ENCODE assay signal across 10 cellular contexts in the genomic region with DNA sequence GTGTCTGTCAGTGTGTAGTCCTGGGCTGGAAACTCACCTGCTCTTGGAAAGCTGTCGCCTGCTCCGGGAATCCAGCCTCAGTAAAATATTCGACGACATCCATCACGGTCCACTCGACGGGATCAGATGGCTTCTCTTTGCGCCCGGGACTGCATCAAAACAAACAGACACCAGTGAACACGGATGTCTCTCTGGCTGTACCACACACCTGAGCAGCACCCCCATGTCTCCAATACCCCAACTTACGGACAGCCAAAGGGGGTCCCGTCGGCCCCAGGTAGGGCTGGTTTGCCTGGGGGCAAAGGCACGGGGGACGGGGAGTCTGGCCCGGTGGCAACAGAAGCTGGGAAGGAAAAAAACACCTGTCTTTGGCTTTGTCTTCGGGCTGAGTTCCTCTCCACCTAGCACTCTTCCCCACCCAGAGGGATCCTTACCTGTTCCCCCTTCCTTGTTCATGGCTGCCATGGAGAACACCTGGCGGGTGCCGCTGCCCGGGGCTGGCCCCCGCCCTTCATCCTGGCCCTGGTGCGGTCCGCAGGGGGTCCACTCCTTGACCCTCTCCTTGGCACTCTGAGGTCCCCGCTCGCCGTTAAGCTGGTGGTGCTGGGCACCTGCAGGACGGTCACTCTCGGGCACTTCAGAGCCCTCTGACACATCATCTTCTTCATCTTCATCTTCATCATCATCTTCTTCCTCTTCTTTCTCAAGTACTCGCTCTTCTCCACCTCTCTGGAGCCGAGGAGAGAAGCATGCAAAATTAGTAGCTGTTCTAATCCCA. TPM values are rescaled to one million over a fixed set of nuclear protein-coding genes. Genes with fewer than 3 reads are reported as not detected.
A peak's percentile ranks its signal among the peaks of the same experiment; 100 is the strongest.
DNase-seq lines count a peak whose midpoint lies in the region; FAIRE-seq and TF ChIP-seq lines count a peak whose summit lies in the region.
"Had no signal": no experiment of that assay in that cellular context is flagged by ENCODE, and none has a peak within 500 bp of the region (broad histone marks: within the 10 kb centered on the region; RNA-seq: fewer than 3 reads in every experiment).

No MANE protein-coding gene starts in this region.

- peaks cover 0 to 11% (median 5%) of the 10 kb centered on the region in 3 donors for H3K9me3 ChIP-seq in esophagus squamous epithelium

- CTCF ChIA-PET in RWPE1 (lab: Yijun Ruan, JAX): interaction anchor here (0.5 to 0.6 kb wide), 3 partner anchors 30 to 259 kb away, joined by 3 to 4 read pairs (median 3); no protein-coding TSS in a partner anchor

- H3K27ac ChIP-seq in RWPE1 (peak overlapping the region; percentile 92), esophagus squamous epithelium (peak overlapping the region in 2 of 4 donors; percentile 96 to 98)

- H3K36me3 ChIP-seq in esophagus squamous epithelium: peaks cover 0 to 26% (median 5%) of the 10 kb centered on the region in 3 donors

- POLR2A ChIA-PET in RWPE1 (lab: Yijun Ruan, JAX; ENCODE audit: low non-redundant PET): no interaction called here

- TF ChIP-seq POLR2A in esophagus squamous epithelium (IDR thresholded peaks at IDR 0.05): no peak

- WGBS in esophagus squamous epithelium, 2 donors: 77 to 83% methylated on average over 25 to 26 of the region's 30 CpGs

- peaks cover 10 to 24% (median 11%) of the 10 kb centered on the region in 3 donors for H3K4me1 ChIP-seq in esophagus squamous epithelium

- no peaks in the 10 kb centered on the region for H3K27me3 ChIP-seq in esophagus squamous epithelium

- DNase-seq in GM19239 (ENCODE audit: insufficient read length, low spot score) (no peak), RWPE1 (ENCODE audit: low spot score) (no peak), esophagus squamous epithelium (lab: John Stamatoyannopoulos, UW) (no peak), skeletal muscle cell (ENCODE audit: low read depth) (no peak), NCI-H128 (lab: John Stamatoyannopoulos, UW; ENCODE audit: unreplicated experiment) (no peak), NCI-H1694 treated with DMSO at 0.1 percent for 48 hours (lab: John Stamatoyannopoulos, UW) (no peak), NCI-H524 treated with DMSO at 0.1 percent for 48 hours (lab: John Stamatoyannopoulos, UW) (no peak), hippocampal formation (lab: John Stamatoyannopoulos, UW) (no peak)
- DNase-seq: NCI-H2107 had no signal

- no peak for TF ChIP-seq CTCF in RWPE1 (conservative IDR thresholded peaks at IDR 0.05; ENCODE audit: low read depth)
- TF ChIP-seq CTCF in esophagus squamous epithelium (IDR thresholded peaks at IDR 0.05): no peak

- H3K4me3 ChIP-seq in esophagus squamous epithelium (peak overlapping the region in 3 of 4 donors; percentile 64 to 98 (median 89)), skeletal muscle cell (ENCODE audit: low read depth, low read length) (peak overlapping the region; percentile 59)

- intact Hi-C loops in esophagus squamous epithelium (cut with DNase I): no loop called here

- peak; percentile 11 for FAIRE-seq in GM19239 (lab: Jason Lieb, UNC)

RNA-seq across cellular contexts. Expression of a gene that starts 1.7 kb away (rescaled TPM):
- 10 to 100 TPM; 16.8 to 32.2 (median 27.1) TPM for total RNA-seq in esophagus squamous epithelium

RNA-seq across cellular contexts. Expression of a gene that starts 3.2 kb away (rescaled TPM):
- not detected for total RNA-seq in esophagus squamous epithelium
- total RNA-seq: activated naive CD4-positive, alpha-beta T cell treated with anti-CD3 and anti-CD28 coated beads, Interleukin-2, amount 50 U/mL, for 72 hours had no signal

RNA-seq across cellular contexts. Expression of a gene that starts 16.2 kb away (rescaled TPM):
- 1 to 10 TPM; 2.0 to 8.9 (median 4.0) TPM for total RNA-seq in esophagus squamous epithelium

RNA-seq across cellular contexts. Expression of a gene that starts 26.9 kb away (rescaled TPM):
- not detected for total RNA-seq in esophagus squamous epithelium
- total RNA-seq: activated naive CD4-positive, alpha-beta T cell treated with anti-CD3 and anti-CD28 coated beads, Interleukin-2, amount 50 U/mL, for 72 hours had no signal

RNA-seq across cellular contexts. Expression of a gene that starts 28.7 kb away (rescaled TPM):
- 10 to 100 TPM; 28.6 to 42.8 (median 37.0) TPM for total RNA-seq in esophagus squamous epithelium
